1 cellular context compared by ENCODE assay signal in genomic region chr19:29879655-29879974, GRCh38.
TF ChIP-seq lines count a peak whose summit lies in the region.

No MANE protein-coding gene starts in this region.

TF ChIP-seq in SK-N-SH, 30 proteins besides CTCF, POLR2A, EP300 and RAD21 (continued from another document):
- TF ChIP-seq PBX3 (IDR thresholded peaks at IDR 0.05) (no peak), SIN3A (IDR thresholded peaks at IDR 0.05; ENCODE audit: borderline replicate concordance, low read depth, low read length) (no peak), GATA2 (CRISPR knock-in tag; IDR thresholded peaks at IDR 0.05) (no peak), YY1 (IDR thresholded peaks at IDR 0.05; ENCODE audit: low read depth) (no peak), REST (IDR thresholded peaks at IDR 0.05; ENCODE audit: low read depth, low read length) (no peak), CHD2 (IDR thresholded peaks at IDR 0.05; ENCODE audit: low read length, partially characterized antibody) (no peak), POLR2AphosphoS5 (IDR thresholded peaks at IDR 0.05; ENCODE audit: low read depth, low read length) (no peak)
